ENCODE assay signal across 19 cellular contexts in genomic region chr5:149061341-149061740, GRCh38. TPM values are rescaled to one million over a fixed set of nuclear protein-coding genes. Genes with fewer than 3 reads are reported as not detected.
DNase-seq lines count a peak whose midpoint lies in the region; ATAC-seq and TF ChIP-seq lines count a peak whose summit lies in the region.
"Had no signal": no experiment of that assay in that cellular context is flagged by ENCODE, and none has a peak within 500 bp of the region (broad histone marks: within the 10 kb centered on the region; RNA-seq: fewer than 3 reads in every experiment).

No MANE protein-coding gene starts in this region.

- H3K27me3 Mint-ChIP-seq in dendritic cell treated with granulocyte-macrophage colony-stimulating factor and Interleukin-4, amounts not matched to agents 40 ng/mL and 50 ng/mL, for 4 days = no peaks in the 10 kb centered on the region
- no peaks in the 10 kb centered on the region for H3K27me3 Mint-ChIP-seq in neural crest cell (ENCODE audit: low read depth)

- no peaks in the 10 kb centered on the region for H3K9me3 Mint-ChIP-seq in dendritic cell treated with granulocyte-macrophage colony-stimulating factor and Interleukin-4, amounts not matched to agents 40 ng/mL and 50 ng/mL, for 4 days
- H3K9me3 Mint-ChIP-seq in neural crest cell = peaks cover 12% of the 10 kb centered on the region
- H3K9me3 Mint-ChIP-seq: natural killer cell treated with Interleukin-12 subunit alpha and Interleukin-12 subunit beta and Interleukin-15 and Interleukin-18, amount 100 ng/mL, for 72 hours had no signal

- peak overlapping the region; percentile 16 for H3K27ac Mint-ChIP-seq in dendritic cell treated with granulocyte-macrophage colony-stimulating factor and Interleukin-4, amounts not matched to agents 40 ng/mL and 50 ng/mL, for 4 days
- peak overlapping the region; percentile 46 for H3K27ac Mint-ChIP-seq in neural crest cell (ENCODE audit: unreplicated experiment)
- H3K27ac Mint-ChIP-seq: endodermal cell; natural killer cell treated with Interleukin-12 subunit alpha and Interleukin-12 subunit beta and Interleukin-15 and Interleukin-18, amount 100 ng/mL, for 72 hours; stimulated activated naive B cell treated with anti-CD40 and anti-IgM and Interleukin-4, amounts not matched to agents 10 μg/mL and 1 μg/mL and 100 μg/mL, for 72 hours had no signal

- H3K4me3 Mint-ChIP-seq in dendritic cell treated with granulocyte-macrophage colony-stimulating factor and Interleukin-4, amounts not matched to agents 40 ng/mL and 50 ng/mL, for 4 days = no peak overlapping the region
- no peak overlapping the region for H3K4me3 Mint-ChIP-seq in neural crest cell
- H3K4me3 Mint-ChIP-seq: endodermal cell; natural killer cell treated with Interleukin-12 subunit alpha and Interleukin-12 subunit beta and Interleukin-15 and Interleukin-18, amount 100 ng/mL, for 72 hours; stimulated activated naive B cell treated with anti-CD40 and anti-IgM and Interleukin-4, amounts not matched to agents 10 μg/mL and 1 μg/mL and 100 μg/mL, for 72 hours had no signal

- no peaks in the 10 kb centered on the region for H3K27me3 ChIP-seq in left ventricle myocardium inferior (ENCODE audit: low read depth)
- no peaks in the 10 kb centered on the region for H3K27me3 ChIP-seq in upper lobe of right lung

- intact Hi-C loops in left ventricle myocardium inferior (cut with micrococcal nuclease) = no loop called here
- intact Hi-C loops in Right ventricle myocardium superior (cut with DNase I) = no loop called here
- intact Hi-C loops in dendritic cell treated with granulocyte-macrophage colony-stimulating factor and Interleukin-4, amounts not matched to agents 40 ng/mL and 50 ng/mL, for 4 days (cut with micrococcal nuclease) = no loop called here
- intact Hi-C loops in upper lobe of right lung (cut with DNase I) = no loop called here

- H3K36me3 ChIP-seq in left ventricle myocardium inferior (no peaks in the 10 kb centered on the region), upper lobe of right lung (no peaks in the 10 kb centered on the region)

- DNase-seq in left ventricle myocardium inferior (no peak), Right ventricle myocardium superior (no peak), neural crest cell (ENCODE audit: low read depth, low spot score) (no peak), upper lobe of right lung (no peak), ureter (ENCODE audit: low spot score) (no peak), G401 (ENCODE audit: low spot score) (no peak)
- DNase-seq: activated naive CD4-positive, alpha-beta T cell treated with anti-CD3 and anti-CD28 coated beads, Interleukin-2, amount 50 U/mL, for 16 hours; aorta; endodermal cell; NCI-H2107; NCI-H510A; RPMI8226; stimulated activated CD4-positive, alpha-beta T cell treated with anti-CD3 and anti-CD28 coated beads, Interleukin-2, amount 100 ng/mL, for 24 hours; stimulated activated naive B cell treated with anti-CD40 and anti-IgM and Interleukin-4, amounts not matched to agents 10 μg/mL and 1 μg/mL and 100 μg/mL, for 72 hours had no signal

- H3K4me3 ChIP-seq in left ventricle myocardium inferior (peak overlapping the region; percentile 40), upper lobe of right lung (no peak overlapping the region)

- ATAC-seq in Right ventricle myocardium superior (ENCODE audit: poor library complexity) (no peak), upper lobe of right lung (no peak), HG03442 (IDR thresholded peaks at IDR 0.05; ENCODE audit: unreplicated experiment) (no peak)
- ATAC-seq: activated CD4-positive, CD25-positive, alpha-beta regulatory T cell treated with anti-CD3 and anti-CD28 coated beads, Interleukin-2, amount 50 U/mL, for 24 hours; natural killer cell treated with Interleukin-12 subunit alpha and Interleukin-12 subunit beta and Interleukin-15 and Interleukin-18, amount 100 ng/mL, for 72 hours; stimulated activated naive B cell treated with anti-CD40 and anti-IgM and Interleukin-4, amounts not matched to agents 10 μg/mL and 1 μg/mL and 100 μg/mL, for 72 hours had no signal

- TF ChIP-seq CTCF in left ventricle myocardium inferior (IDR thresholded peaks at IDR 0.05; ENCODE audit: borderline replicate concordance) (no peak), neural crest cell (conservative IDR thresholded peaks at IDR 0.05) (no peak), upper lobe of right lung (IDR thresholded peaks at IDR 0.05) (no peak)

- H3K36me3 Mint-ChIP-seq in dendritic cell treated with granulocyte-macrophage colony-stimulating factor and Interleukin-4, amounts not matched to agents 40 ng/mL and 50 ng/mL, for 4 days (ENCODE audit: low read depth) = no peaks in the 10 kb centered on the region
- H3K36me3 Mint-ChIP-seq in neural crest cell (ENCODE audit: low read depth) = peaks cover 18% of the 10 kb centered on the region
- H3K36me3 Mint-ChIP-seq: natural killer cell treated with Interleukin-12 subunit alpha and Interleukin-12 subunit beta and Interleukin-15 and Interleukin-18, amount 100 ng/mL, for 72 hours; stimulated activated naive B cell treated with anti-CD40 and anti-IgM and Interleukin-4, amounts not matched to agents 10 μg/mL and 1 μg/mL and 100 μg/mL, for 72 hours had no signal

- in situ Hi-C loops in G401 (cut with HindIII; ENCODE audit: low sequenced_read_pairs) = no loop called here

- H3K27ac ChIP-seq in left ventricle myocardium inferior (replicated peaks) (peak overlapping the region; percentile 93), upper lobe of right lung (peak overlapping the region; percentile 55)

- peaks cover 64% of the 10 kb centered on the region for H3K4me1 ChIP-seq in left ventricle myocardium inferior
- peaks cover 17% of the 10 kb centered on the region for H3K4me1 ChIP-seq in upper lobe of right lung

- peaks cover 36% of the 10 kb centered on the region for H3K4me1 Mint-ChIP-seq in dendritic cell treated with granulocyte-macrophage colony-stimulating factor and Interleukin-4, amounts not matched to agents 40 ng/mL and 50 ng/mL, for 4 days (ENCODE audit: low read depth)
- peaks cover 31% of the 10 kb centered on the region for H3K4me1 Mint-ChIP-seq in neural crest cell
- H3K4me1 Mint-ChIP-seq: stimulated activated naive B cell treated with anti-CD40 and anti-IgM and Interleukin-4, amounts not matched to agents 10 μg/mL and 1 μg/mL and 100 μg/mL, for 72 hours had no signal

- H3K9me3 ChIP-seq in left ventricle myocardium inferior (replicated peaks) = peaks cover 16% of the 10 kb centered on the region
- no peaks in the 10 kb centered on the region for H3K9me3 ChIP-seq in upper lobe of right lung

RNA-seq across cellular contexts. Expression of gene SH3TC2, which starts 1.5 kb away (rescaled TPM):
- total RNA-seq in left ventricle myocardium inferior = 9.4 TPM
- 16.7 TPM for total RNA-seq in Right ventricle myocardium superior
- total RNA-seq in neural crest cell = 8.5 and 9.3 TPM in 2 replicates
- total RNA-seq in upper lobe of right lung = 1.4 TPM
- total RNA-seq in ureter = 70.0 TPM
- total RNA-seq in G401 (2014; rRNA removed; shearing (Covaris generic)) = not detected in 2 replicates
- total RNA-seq: activated CD8-positive, alpha-beta memory T cell treated with anti-CD3 and anti-CD28 coated beads for 36 hours; natural killer cell treated with Interleukin-12 subunit alpha and Interleukin-12 subunit beta and Interleukin-15 and Interleukin-18, amount 100 ng/mL, for 72 hours had no signal
